ENCODE assay signal across 1 cellular context in the genomic region with DNA sequence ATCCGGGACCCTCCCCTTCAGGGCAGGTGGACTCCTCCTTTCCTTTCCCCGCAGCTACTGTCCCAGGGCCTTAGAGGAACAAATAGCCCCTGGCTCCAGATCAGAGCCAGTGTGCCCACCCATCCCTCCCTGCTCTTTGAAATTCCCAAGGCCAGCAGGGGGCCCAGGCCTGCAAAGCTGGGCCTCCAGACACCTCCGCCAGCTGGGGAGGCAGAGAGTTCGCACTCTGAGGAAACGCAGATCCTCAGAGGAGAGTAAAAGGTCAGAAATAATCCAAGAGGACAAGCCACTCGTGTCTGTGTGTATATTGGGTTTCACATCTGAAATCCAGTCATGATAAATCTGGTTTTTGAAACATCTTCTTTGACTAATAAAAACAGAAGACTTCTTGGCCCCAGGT.
TF ChIP-seq lines count a peak whose summit lies in the region.

No MANE protein-coding gene starts in this region.

TF ChIP-seq in SK-N-SH treated with all-trans-retinoic acid at 6 μM for 48 hours, 23 proteins besides CTCF, POLR2A, EP300 and RAD21 (continued from another document):
- TF ChIP-seq, protein P1, sequence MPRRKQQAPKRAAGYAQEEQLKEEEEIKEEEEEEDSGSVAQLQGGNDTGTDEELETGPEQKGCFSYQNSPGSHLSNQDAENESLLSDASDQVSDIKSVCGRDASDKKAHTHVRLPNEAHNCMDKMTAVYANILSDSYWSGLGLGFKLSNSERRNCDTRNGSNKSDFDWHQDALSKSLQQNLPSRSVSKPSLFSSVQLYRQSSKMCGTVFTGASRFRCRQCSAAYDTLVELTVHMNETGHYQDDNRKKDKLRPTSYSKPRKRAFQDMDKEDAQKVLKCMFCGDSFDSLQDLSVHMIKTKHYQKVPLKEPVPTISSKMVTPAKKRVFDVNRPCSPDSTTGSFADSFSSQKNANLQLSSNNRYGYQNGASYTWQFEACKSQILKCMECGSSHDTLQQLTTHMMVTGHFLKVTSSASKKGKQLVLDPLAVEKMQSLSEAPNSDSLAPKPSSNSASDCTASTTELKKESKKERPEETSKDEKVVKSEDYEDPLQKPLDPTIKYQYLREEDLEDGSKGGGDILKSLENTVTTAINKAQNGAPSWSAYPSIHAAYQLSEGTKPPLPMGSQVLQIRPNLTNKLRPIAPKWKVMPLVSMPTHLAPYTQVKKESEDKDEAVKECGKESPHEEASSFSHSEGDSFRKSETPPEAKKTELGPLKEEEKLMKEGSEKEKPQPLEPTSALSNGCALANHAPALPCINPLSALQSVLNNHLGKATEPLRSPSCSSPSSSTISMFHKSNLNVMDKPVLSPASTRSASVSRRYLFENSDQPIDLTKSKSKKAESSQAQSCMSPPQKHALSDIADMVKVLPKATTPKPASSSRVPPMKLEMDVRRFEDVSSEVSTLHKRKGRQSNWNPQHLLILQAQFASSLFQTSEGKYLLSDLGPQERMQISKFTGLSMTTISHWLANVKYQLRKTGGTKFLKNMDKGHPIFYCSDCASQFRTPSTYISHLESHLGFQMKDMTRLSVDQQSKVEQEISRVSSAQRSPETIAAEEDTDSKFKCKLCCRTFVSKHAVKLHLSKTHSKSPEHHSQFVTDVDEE (CRISPR knock-in tag; IDR thresholded peaks at IDR 0.05): no peak
- TF ChIP-seq ISL1 (CRISPR knock-in tag; IDR thresholded peaks at IDR 0.05) (no peak), TOX (CRISPR knock-in tag; IDR thresholded peaks at IDR 0.05; ENCODE audit: borderline replicate concordance) (no peak), ARNTL (CRISPR knock-in tag; IDR thresholded peaks at IDR 0.05; ENCODE audit: borderline replicate concordance, low read depth) (no peak), BACH2 (CRISPR knock-in tag; IDR thresholded peaks at IDR 0.05; ENCODE audit: borderline replicate concordance) (no peak), TCF4 (CRISPR knock-in tag; IDR thresholded peaks at IDR 0.05; ENCODE audit: borderline replicate concordance) (no peak), RARB (CRISPR knock-in tag; IDR thresholded peaks at IDR 0.05) (no peak), CSDC2 (CRISPR knock-in tag; IDR thresholded peaks at IDR 0.05) (no peak)
- TF ChIP-seq, protein P2, sequence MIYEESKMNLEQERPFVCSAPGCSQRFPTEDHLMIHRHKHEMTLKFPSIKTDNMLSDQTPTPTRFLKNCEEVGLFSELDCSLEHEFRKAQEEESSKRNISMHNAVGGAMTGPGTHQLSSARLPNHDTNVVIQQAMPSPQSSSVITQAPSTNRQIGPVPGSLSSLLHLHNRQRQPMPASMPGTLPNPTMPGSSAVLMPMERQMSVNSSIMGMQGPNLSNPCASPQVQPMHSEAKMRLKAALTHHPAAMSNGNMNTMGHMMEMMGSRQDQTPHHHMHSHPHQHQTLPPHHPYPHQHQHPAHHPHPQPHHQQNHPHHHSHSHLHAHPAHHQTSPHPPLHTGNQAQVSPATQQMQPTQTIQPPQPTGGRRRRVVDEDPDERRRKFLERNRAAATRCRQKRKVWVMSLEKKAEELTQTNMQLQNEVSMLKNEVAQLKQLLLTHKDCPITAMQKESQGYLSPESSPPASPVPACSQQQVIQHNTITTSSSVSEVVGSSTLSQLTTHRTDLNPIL (CRISPR knock-in tag; IDR thresholded peaks at IDR 0.05; ENCODE audit: low read depth): no peak
TF ChIP-seq in SK-N-SH treated with all-trans-retinoic acid at 6 μM for 48 hours: peak in this region for 0.
